Comparison of ENCODE assay signal across 20 cellular contexts in the genomic region with DNA sequence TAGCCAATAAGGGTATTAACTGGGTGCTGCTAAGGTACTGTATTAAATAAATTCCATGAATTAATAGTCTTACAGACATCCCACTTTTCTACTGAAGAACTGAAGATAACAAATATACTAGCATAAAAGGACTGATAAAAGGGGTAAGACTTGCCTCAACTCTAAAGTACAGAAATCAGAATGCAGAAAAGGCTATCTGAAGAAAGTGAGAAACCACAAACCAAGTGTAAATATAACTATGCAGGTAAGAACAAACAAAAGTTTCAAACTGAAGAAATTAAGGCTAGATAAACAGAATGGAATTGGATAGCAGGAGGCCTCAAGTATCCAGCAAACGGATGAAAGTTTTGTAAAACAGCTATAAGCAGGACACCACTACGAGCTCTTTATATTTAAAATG. TPM values are rescaled to one million over a fixed set of nuclear protein-coding genes. Genes with fewer than 3 reads are reported as not detected.
DNase-seq lines count a peak whose midpoint lies in the region; ATAC-seq and TF ChIP-seq lines count a peak whose summit lies in the region.
"Had no signal": no experiment of that assay in that cellular context is flagged by ENCODE, and none has a peak within 500 bp of the region (broad histone marks: within the 10 kb centered on the region; RNA-seq: fewer than 3 reads in every experiment).

No MANE protein-coding gene starts in this region.

- POLR2A ChIA-PET in CD8-positive, alpha-beta T cell (lab: Charles Lee), result no interaction called here

- peak overlapping the region; percentile 16 for H3K27ac Mint-ChIP-seq in CD8-positive, alpha-beta T cell
- H3K27ac Mint-ChIP-seq: GM23338 had no signal

- no peaks in the 10 kb centered on the region for H3K27me3 ChIP-seq in CD8-positive, alpha-beta T cell (ENCODE audit: insufficient read depth, low read length)
- H3K27me3 ChIP-seq in KMS-11 (ENCODE audit: insufficient read depth, low read depth) (no peaks in the 10 kb centered on the region), testis (no peaks in the 10 kb centered on the region), HAP-1 (ENCODE audit: low read depth) (no peaks in the 10 kb centered on the region), ascending aorta (no peaks in the 10 kb centered on the region)
- H3K27me3 ChIP-seq: BLaER1 treated with 17β-estradiol and CSF1 and Interleukin-3, amounts not matched to agents 10 nM and 100 nM; SJSA1 had no signal

- H2AFZ ChIP-seq in KMS-11 (ENCODE audit: low read depth), result no peak overlapping the region
- H2AFZ ChIP-seq: GM23338 had no signal

- peaks cover 11% of the 10 kb centered on the region; the same call in 1 of the 2 replicates for H3K79me2 ChIP-seq in KMS-11 (ENCODE audit: insufficient read depth, low read depth)

- TF ChIP-seq POLR2A in testis (IDR thresholded peaks at IDR 0.05), result no peak

- H3K4me3 Mint-ChIP-seq in CD8-positive, alpha-beta T cell, result no peak overlapping the region
- H3K4me3 Mint-ChIP-seq: GM23338 had no signal

- no peaks in the 10 kb centered on the region for H4K20me1 ChIP-seq in KMS-11 (ENCODE audit: insufficient read depth)

- H3K9me3 ChIP-seq in CD8-positive, alpha-beta T cell (ENCODE audit: low read length), result no peaks in the 10 kb centered on the region
- no peaks in the 10 kb centered on the region for H3K9me3 ChIP-seq in testis
- no peaks in the 10 kb centered on the region for H3K9me3 ChIP-seq in HAP-1
- H3K9me3 ChIP-seq in ascending aorta, result no peaks in the 10 kb centered on the region
- H3K9me3 ChIP-seq: BLaER1 treated with 17β-estradiol and CSF1 and Interleukin-3, amounts not matched to agents 10 nM and 100 nM; SJSA1 had no signal

- no peaks in the 10 kb centered on the region for H3K36me3 ChIP-seq in CD8-positive, alpha-beta T cell (ENCODE audit: insufficient read depth, low read length)
- H3K36me3 ChIP-seq in KMS-11 (ENCODE audit: insufficient read depth) (peaks cover 4% of the 10 kb centered on the region), testis (ENCODE audit: low read depth, missing control alignments) (no peaks in the 10 kb centered on the region), HAP-1 (replicated peaks) (peaks cover 4% of the 10 kb centered on the region), ascending aorta (peaks cover 0 to 20% of the 10 kb centered on the region in 2 donors)

- CTCF ChIA-PET in CD8-positive, alpha-beta T cell (lab: Charles Lee), result no interaction called here

- no peaks in the 10 kb centered on the region for H3K9me3 Mint-ChIP-seq in CD8-positive, alpha-beta T cell
- H3K9me3 Mint-ChIP-seq: GM23338 had no signal

- no peak overlapping the region for H3K4me3 ChIP-seq in CD8-positive, alpha-beta T cell (ENCODE audit: low read depth, low read length)
- H3K4me3 ChIP-seq in KMS-11 (IDR thresholded peaks at IDR 0.05; ENCODE audit: insufficient read depth, low read depth, low read length) (no peak overlapping the region), testis (no peak overlapping the region), HAP-1 (no peak overlapping the region), ascending aorta (no peak overlapping the region)
- H3K4me3 ChIP-seq: BLaER1 treated with 17β-estradiol and CSF1 and Interleukin-3, amounts not matched to agents 10 nM and 100 nM; GM23338; SJSA1 had no signal

- WGBS in testis, 2 donors, result 91 to 92% methylated on average over 2 of the region's 2 CpGs

- H3K36me3 Mint-ChIP-seq in CD8-positive, alpha-beta T cell, result peaks cover 43% of the 10 kb centered on the region

- no peak for ATAC-seq in CD8-positive, alpha-beta T cell
- ATAC-seq in GM18868 (IDR thresholded peaks at IDR 0.05; ENCODE audit: unreplicated experiment) (peak; percentile 45), HG02623 (IDR thresholded peaks at IDR 0.05; ENCODE audit: unreplicated experiment) (peak; percentile 61)
- ATAC-seq: GM23338, PC-3 had no signal

- in situ Hi-C loops in HAP-1 (cut with MboI; ENCODE audit: low sequenced_read_pairs), result no loop called here

- H3K4me2 ChIP-seq in KMS-11, result 0 out of 2 replicates have a peak overlapping the region, but pooled peaks have one; percentile 8
- H3K4me2 ChIP-seq: BLaER1 treated with 17β-estradiol and CSF1 and Interleukin-3, amounts not matched to agents 10 nM and 100 nM; GM23338 had no signal

- no peak overlapping the region for H3K9ac ChIP-seq in KMS-11
- H3K9ac ChIP-seq: BLaER1 treated with 17β-estradiol and CSF1 and Interleukin-3, amounts not matched to agents 10 nM and 100 nM had no signal

- H3K4me1 ChIP-seq in CD8-positive, alpha-beta T cell (ENCODE audit: insufficient read depth, low read length), result no peaks in the 10 kb centered on the region
- peaks cover 28% of the 10 kb centered on the region for H3K4me1 ChIP-seq in KMS-11 (ENCODE audit: low read depth, poor library complexity, severe bottlenecking)
- H3K4me1 ChIP-seq in testis, result no peaks in the 10 kb centered on the region
- H3K4me1 ChIP-seq in HAP-1, result peaks cover 22% of the 10 kb centered on the region
- no peaks in the 10 kb centered on the region for H3K4me1 ChIP-seq in ascending aorta
- H3K4me1 ChIP-seq: BLaER1 treated with 17β-estradiol and CSF1 and Interleukin-3, amounts not matched to agents 10 nM and 100 nM; SJSA1 had no signal

- no peak for DNase-seq in CD8-positive, alpha-beta T cell
- DNase-seq in testis (no peak), HAP-1 (ENCODE audit: low spot score in 2 of 2) (no peak), ascending aorta (ENCODE audit: low spot score in 2 of 2) (no peak)
- DNase-seq in activated CD4-positive, alpha-beta T cell treated with anti-CD3 and anti-CD28 coated beads, Interleukin-2, amount 50 U/mL, for 1 hour, result no peak
- DNase-seq: DMS79 treated with DMSO at 0.1 percent for 48 hours, KG1, NCI-H1048, NCI-H1436 treated with DMSO at 0.1 percent for 48 hours, NCI-H2029 treated with DMSO at 0.1 percent for 48 hours, NCI-H774, PC-3, SW 1271 had no signal

- TF ChIP-seq CTCF in CD8-positive, alpha-beta T cell (IDR thresholded peaks at IDR 0.05), result no peak
- TF ChIP-seq CTCF in KMS-11 (conservative IDR thresholded peaks at IDR 0.05; ENCODE audit: low read depth, low read length) (no peak), testis (IDR thresholded peaks at IDR 0.05) (no peak), ascending aorta (IDR thresholded peaks at IDR 0.05) (no peak)

- no peaks in the 10 kb centered on the region for H3K27me3 Mint-ChIP-seq in CD8-positive, alpha-beta T cell (ENCODE audit: low read depth)

- H3K27ac ChIP-seq in CD8-positive, alpha-beta T cell (ENCODE audit: low read depth, low read length), result no peak overlapping the region
- H3K27ac ChIP-seq in KMS-11 (no peak overlapping the region), testis (no peak overlapping the region), ascending aorta (no peak overlapping the region)
- H3K27ac ChIP-seq: BLaER1 treated with 17β-estradiol and CSF1 and Interleukin-3, amounts not matched to agents 10 nM and 100 nM; RWPE1; SJSA1 had no signal

- intact Hi-C loops in CD8-positive, alpha-beta T cell (cut with DNase I, micrococcal nuclease), result no loop called here
- intact Hi-C loops in testis (cut with DNase I; ENCODE audit: low total_unique reads) (no loop called here), ascending aorta (cut with DNase I) (no loop called here)

- H3K4me1 Mint-ChIP-seq in CD8-positive, alpha-beta T cell (ENCODE audit: low read depth), result peaks cover 11% of the 10 kb centered on the region
- H3K4me1 Mint-ChIP-seq: GM23338 had no signal

RNA-seq across cellular contexts. Expression of gene YAF2, which starts 29.5 kb away (rescaled TPM):
- 10 to 100 TPM; 59.4 to 65.1 TPM for total RNA-seq in CD8-positive, alpha-beta T cell
- total RNA-seq in testis (10 to 100 TPM; 26.6 to 33.1 TPM), ascending aorta (14.2 TPM)
- polyA plus RNA-seq in testis (ENCODE audit: insufficient read depth, low read depth, low replicate concordance), result 19.4 TPM
